In genomic region chr12:97640826-97641225, GRCh38 we compare ENCODE assay signal across 19 cellular contexts.
DNase-seq lines count a peak whose midpoint lies in the region; ATAC-seq, FAIRE-seq and TF ChIP-seq lines count a peak whose summit lies in the region.
"Had no signal": no experiment of that assay in that cellular context is flagged by ENCODE, and none has a peak within 500 bp of the region (broad histone marks: within the 10 kb centered on the region; RNA-seq: fewer than 3 reads in every experiment).

No MANE protein-coding gene starts in this region.

- TF ChIP-seq CTCF in bronchial epithelial cell (IDR thresholded peaks at IDR 0.05; ENCODE audit: insufficient read depth, low read length, severe bottlenecking): no peak

- H3K4me3 ChIP-seq in bronchial epithelial cell (ENCODE audit: low read depth, low read length): no peak overlapping the region
- H3K4me3 ChIP-seq: A549, GM12878 had no signal

- H3K27me3 ChIP-seq in bronchial epithelial cell (ENCODE audit: control insufficient read depth, insufficient read depth, low read length): no peaks in the 10 kb centered on the region

- no peaks in the 10 kb centered on the region for H3K36me3 ChIP-seq in bronchial epithelial cell (ENCODE audit: control insufficient read depth, insufficient read depth, low read length)

- ATAC-seq in HG02571 (IDR thresholded peaks at IDR 0.05; ENCODE audit: unreplicated experiment): no peak
- ATAC-seq: A549, GM12878, HCT116 had no signal

- DNase-seq in Daoy (ENCODE audit: low read depth) (peak; percentile 5), bronchial epithelial cell (ENCODE audit: low read depth) (peak; percentile 49), islet precursor cell (peak; percentile 43), renal cortical epithelial cell (ENCODE audit: low read depth) (peak; percentile 51), hepatic stellate cell (ENCODE audit: low spot score) (no peak), NCI-H2029 (lab: John Stamatoyannopoulos, UW) (no peak)
- DNase-seq: AML-193; Caco-2; CD4-positive, alpha-beta T cell; DMS153; DMS79 treated with DMSO at 0.1 percent for 48 hours; EL; GOT3; H7; HFFc6 had no signal

- FAIRE-seq in bronchial epithelial cell (lab: Jason Lieb, UNC): no peak
- FAIRE-seq: A549, GM12878 had no signal

Comparison
In these comparisons a context has a peak if more than half of its experiments do, and no peak if none do; other contexts are left out.
1. DNase-seq: peak in Daoy (single experiment), bronchial epithelial cell (single experiment), islet precursor cell (single experiment) and renal cortical epithelial cell (single experiment); none in hepatic stellate cell (single experiment) and NCI-H2029 (single experiment).